Comparison of ENCODE assay signal across 7 cellular contexts in the genomic region with DNA sequence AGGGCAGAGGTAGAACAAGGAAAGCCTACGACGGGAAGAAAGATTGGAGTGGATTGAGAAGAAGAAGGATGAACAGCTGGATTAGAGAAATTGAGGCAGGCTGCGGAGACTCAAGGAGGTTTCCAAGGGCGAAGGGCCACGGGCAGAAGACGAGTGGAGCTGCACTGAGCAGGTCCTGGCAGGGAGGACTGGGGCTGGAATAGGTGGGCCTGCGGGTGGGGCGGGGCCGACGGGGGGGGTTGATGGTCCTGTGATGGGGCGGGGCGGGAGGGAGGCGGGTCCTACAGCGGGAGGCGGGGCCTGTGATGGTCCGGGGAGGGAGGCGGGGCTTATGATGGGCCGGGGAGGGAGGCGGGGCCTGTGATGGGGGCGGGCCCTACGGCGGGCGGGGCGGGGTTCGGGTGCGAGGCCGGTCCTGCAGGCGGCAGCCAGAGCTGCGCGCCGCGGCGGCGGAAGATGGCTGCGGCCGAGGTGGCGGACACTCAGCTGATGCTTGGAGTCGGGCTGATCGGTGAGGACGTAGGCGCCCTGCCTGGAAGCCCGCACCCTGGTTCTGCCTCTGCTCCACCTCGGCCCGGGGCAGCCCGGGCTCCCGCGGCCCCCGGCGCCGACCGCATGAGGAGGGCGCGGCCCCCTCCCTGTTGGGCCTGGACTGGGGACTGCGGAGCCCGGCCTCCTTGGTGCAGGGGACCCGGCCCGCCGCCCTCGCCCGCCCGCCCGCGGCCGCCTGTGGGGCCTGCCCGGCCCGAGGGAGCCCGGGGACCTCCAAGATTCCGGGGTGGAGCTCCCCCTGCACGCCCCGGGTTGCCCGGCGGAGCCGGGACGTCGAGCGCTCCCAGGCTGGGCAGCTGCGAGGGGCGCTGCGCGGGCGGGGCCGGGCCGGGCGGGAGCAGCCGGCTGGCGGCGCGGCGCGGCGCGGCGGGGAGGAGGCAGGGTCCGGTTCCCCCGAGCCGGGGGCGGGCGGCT. TPM values are rescaled to one million over a fixed set of nuclear protein-coding genes. Genes with fewer than 3 reads are reported as not detected.
DNase-seq lines count a peak whose midpoint lies in the region; FAIRE-seq and TF ChIP-seq lines count a peak whose summit lies in the region.

A gene with protein sequence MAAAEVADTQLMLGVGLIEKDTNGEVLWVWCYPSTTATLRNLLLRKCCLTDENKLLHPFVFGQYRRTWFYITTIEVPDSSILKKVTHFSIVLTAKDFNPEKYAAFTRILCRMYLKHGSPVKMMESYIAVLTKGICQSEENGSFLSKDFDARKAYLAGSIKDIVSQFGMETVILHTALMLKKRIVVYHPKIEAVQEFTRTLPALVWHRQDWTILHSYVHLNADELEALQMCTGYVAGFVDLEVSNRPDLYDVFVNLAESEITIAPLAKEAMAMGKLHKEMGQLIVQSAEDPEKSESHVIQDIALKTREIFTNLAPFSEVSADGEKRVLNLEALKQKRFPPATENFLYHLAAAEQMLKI (plus strand): TSS at position 427 of the 966 bp plus-strand sequence. CDS start 30 bp downstream, at position 457.

- H3K4me3 Mint-ChIP-seq in immature natural killer cell: peak within 1 kb of the TSS; percentile 69 to 86 (median 83)

- peaks cover 0 to 2% (median under 1%) of the 10 kb centered on the region in 3 donors for H3K36me3 Mint-ChIP-seq in immature natural killer cell

- H3K27me3 Mint-ChIP-seq in immature natural killer cell (ENCODE audit: low read depth in 3 of 3): peaks cover 1 to 4% (median 3%) of the 10 kb centered on the region in 3 donors

- H3K4me3 ChIP-seq in GM12865 (ENCODE audit: low read depth, low read length) (peak within 1 kb of the TSS; percentile 57), MG63 (peak within 1 kb of the TSS; percentile 64), WI38 (ENCODE audit: low read depth, low read length) (peak within 1 kb of the TSS; percentile 73), bronchial epithelial cell (ENCODE audit: low read depth, low read length) (peak within 1 kb of the TSS; percentile 67), small intestine (ENCODE audit: low read depth in 1 of 2, low read length in 2 of 2) (peak within 1 kb of the TSS; percentile 76 to 83)

- H3K27ac ChIP-seq in small intestine (ENCODE audit: low read depth in 1 of 2, low read length in 1 of 2): peak within 1 kb of the TSS; percentile 66 to 74

- peaks cover 24 to 31% of the 10 kb centered on the region in 2 donors for H3K4me1 Mint-ChIP-seq in immature natural killer cell

- H3K9me3 ChIP-seq in MG63 (no peaks in the 10 kb centered on the region), small intestine (ENCODE audit: control insufficient read depth, low read depth) (no peaks in the 10 kb centered on the region)

- no peaks in the 10 kb centered on the region for H3K27me3 ChIP-seq in MG63
- no peaks in the 10 kb centered on the region for H3K27me3 ChIP-seq in bronchial epithelial cell (ENCODE audit: control insufficient read depth, insufficient read depth, low read length)
- H3K27me3 ChIP-seq in small intestine (ENCODE audit: control insufficient read depth in 2 of 2, insufficient read depth in 2 of 2, low read length in 2 of 2): no peaks in the 10 kb centered on the region

- H3K27ac Mint-ChIP-seq in immature natural killer cell: peak within 1 kb of the TSS; percentile 31 to 91 (median 87)

- TF ChIP-seq CTCF in GM12865 (IDR thresholded peaks at IDR 0.05; ENCODE audit: insufficient read depth, low read depth, low read length, missing control alignments) (no peak), WI38 (IDR thresholded peaks at IDR 0.05; ENCODE audit: low read depth, low read length) (no peak), bronchial epithelial cell (IDR thresholded peaks at IDR 0.05; ENCODE audit: insufficient read depth, low read length, severe bottlenecking) (no peak)

- WGBS in small intestine, 3 donors: 4 to 7% (median 6%) methylated on average over 33 to 98 of the region's 98 CpGs

- DNase-seq in GM12865 (ENCODE audit: low read depth): peak; percentile 92
- DNase-seq in H54 (ENCODE audit: insufficient read length, low spot score): peak; percentile 91
- DNase-seq in MG63: peak; percentile 69
- DNase-seq in bronchial epithelial cell (ENCODE audit: low read depth): peak; percentile 37
- DNase-seq in immature natural killer cell: peak; percentile 80 to 83 (median 82)
- DNase-seq in small intestine: peak; percentile 77

- TF ChIP-seq POLR2A in H54 (IDR thresholded peaks at IDR 0.05; ENCODE audit: low read depth, low read length): peak; percentile 99

- FAIRE-seq in H54 (lab: Jason Lieb, UNC) (no peak), bronchial epithelial cell (lab: Jason Lieb, UNC) (no peak), small intestine (lab: Jason Lieb, UNC) (no peak)

- no peaks in the 10 kb centered on the region for H3K9me3 Mint-ChIP-seq in immature natural killer cell

- peaks cover 2 to 6% of the 10 kb centered on the region in 2 donors for H3K4me1 ChIP-seq in small intestine (ENCODE audit: control insufficient read depth in 2 of 2, insufficient read depth in 1 of 2, low read depth in 1 of 2, low read length in 1 of 2)

- H3K36me3 ChIP-seq in MG63 (peaks cover 4% of the 10 kb centered on the region), bronchial epithelial cell (ENCODE audit: control insufficient read depth, insufficient read depth, low read length) (peaks cover 2% of the 10 kb centered on the region), small intestine (ENCODE audit: control insufficient read depth in 2 of 2, insufficient read depth in 2 of 2, low read length in 2 of 2) (peaks cover 0 to 2% of the 10 kb centered on the region in 2 donors)

RNA-seq across cellular contexts. Expression of the gene that starts here (rescaled TPM):
- 24.4 and 34.0 TPM in 2 replicates for total RNA-seq in MG63 (2014; rRNA removed; shearing (Covaris generic); ENCODE audit: low replicate concordance)
- 59.0 and 67.3 TPM in 2 replicates for total RNA-seq in bronchial epithelial cell
- 10 to 100 TPM; 26.2 to 37.4 (median 36.9) TPM for polyA plus RNA-seq in immature natural killer cell
- 10 to 100 TPM; 20.3 to 32.4 (median 29.2) TPM for polyA plus RNA-seq in small intestine

Comparison
In these comparisons a context has a peak if more than half of its experiments do, and no peak if none do; other contexts are left out.
1. Peak in every context shown above with its lines: DNase-seq, H3K4me3 ChIP-seq and H3K27ac ChIP-seq.
2. DNase-seq: peak in every context shown above with its lines; median percentile 92 in GM12865; 91 in H54; 82 in immature natural killer cell; 77 in small intestine; 69 in MG63; 37 in bronchial epithelial cell.